Comparison of ENCODE assay signal across 12 cellular contexts in genomic region chr1:28771921-28772320, GRCh38. TPM values are rescaled to one million over a fixed set of nuclear protein-coding genes. Genes with fewer than 3 reads are reported as not detected.
"Had no signal": no experiment of that assay in that cellular context is flagged by ENCODE, and none has a peak within 500 bp of the region (broad histone marks: within the 10 kb centered on the region; RNA-seq: fewer than 3 reads in every experiment).

No MANE protein-coding gene starts in this region.

RNA-seq across cellular contexts. Expression of gene OPRD1, which starts 40.0 kb away (rescaled TPM):
- total RNA-seq: activated B cell treated with CpG ODN at 0.5 μM for 24 hours; activated CD8-positive, alpha-beta memory T cell treated with anti-CD3 and anti-CD28 coated beads for 36 hours; activated CD8-positive, alpha-beta memory T cell treated with anti-CD3 and anti-CD28 coated beads, Interleukin-2, amount 10 ng/mL, durations not matched to agents 7 days and 5 days; activated CD8-positive, alpha-beta T cell treated with anti-CD3 and anti-CD28 coated beads, Interleukin-2, amount 10 ng/mL, durations not matched to agents 7 days and 5 days; activated naive CD4-positive, alpha-beta T cell treated with anti-CD3 and anti-CD28 coated beads for 36 hours; activated T-cell treated with anti-CD3 and anti-CD28 coated beads, Interleukin-2, amount 50 U/mL, for 4 hours; activated T-helper 17 cell treated with anti-CD3 and anti-CD28 coated beads, Interleukin-2, amount 50 U/mL, for 72 hours; cardiac septum; dermis microvascular lymphatic vessel endothelial cell; epithelial cell of proximal tubule; esophagus mucosa; T-helper 17 cell had no signal
